23 cellular contexts compared by ENCODE assay signal in the genomic region with DNA sequence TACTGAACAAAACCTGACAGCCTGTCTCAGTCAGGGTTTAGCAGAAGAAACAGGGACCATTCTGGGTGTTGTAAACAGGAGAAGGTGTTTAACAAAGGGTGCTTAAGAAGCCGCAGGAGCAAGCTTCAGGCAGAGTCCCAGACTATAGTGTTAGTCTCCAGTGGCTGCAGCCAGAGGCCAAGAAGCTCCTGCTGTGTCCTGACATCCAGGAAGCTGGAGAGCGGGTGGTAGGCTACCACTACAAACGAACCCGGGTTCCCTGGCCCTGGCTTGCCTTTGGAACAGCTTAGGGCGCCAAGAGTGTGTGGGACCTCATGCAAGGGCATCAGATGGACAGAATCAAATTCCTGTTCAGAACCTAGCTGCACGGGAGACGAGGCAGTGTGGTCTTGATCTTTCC. TPM values are rescaled to one million over a fixed set of nuclear protein-coding genes. Genes with fewer than 3 reads are reported as not detected.
"Had no signal": no experiment of that assay in that cellular context is flagged by ENCODE, and none has a peak within 500 bp of the region (broad histone marks: within the 10 kb centered on the region; RNA-seq: fewer than 3 reads in every experiment).

No MANE protein-coding gene starts in this region.

- H3K9me3 ChIP-seq: MG63, SK-N-SH had no signal

- H3K27ac ChIP-seq: HL-60, RWPE1 had no signal

- H3K4me3 ChIP-seq: MG63 had no signal

- H3K27ac Mint-ChIP-seq: T-cell had no signal

- H3K36me3 Mint-ChIP-seq: T-cell had no signal

- H3K9me3 Mint-ChIP-seq: T-cell had no signal

- H3K27me3 Mint-ChIP-seq: T-cell had no signal

- DNase-seq: KG1, MG63, NCI-H1092 treated with DMSO at 0.1 percent for 48 hours, NCI-H1436, NCI-H1694, NCI-H187 treated with DMSO at 0.1 percent for 48 hours, NCI-H2029 treated with DMSO at 0.1 percent for 48 hours, NCI-H2171, NCI-H226, NCI-H446, NCI-H510A, NCI-H524 treated with DMSO at 0.1 percent for 48 hours, NCI-H69, NCI-H774, PC-3, SHP77, SK-N-SH, SW 1271, T-cell had no signal

- H3K27me3 ChIP-seq: MG63 had no signal

- H3K4me3 Mint-ChIP-seq: T-cell had no signal

- H3K36me3 ChIP-seq: MG63 had no signal

- H3K9ac ChIP-seq: SK-N-SH had no signal

- ATAC-seq: PC-3, T-cell had no signal

RNA-seq across cellular contexts. Expression of gene TKTL1, which starts 27.9 kb away (rescaled TPM):
- total RNA-seq: PC-3 had no signal
- polyA plus RNA-seq: SK-N-SH had no signal

RNA-seq across cellular contexts. Expression of gene TEX28, which starts 28.6 kb away (rescaled TPM):
- total RNA-seq: OCI-LY7, SK-MEL-5, T-cell had no signal
- polyA plus RNA-seq: SK-N-SH had no signal
